In the genomic region with DNA sequence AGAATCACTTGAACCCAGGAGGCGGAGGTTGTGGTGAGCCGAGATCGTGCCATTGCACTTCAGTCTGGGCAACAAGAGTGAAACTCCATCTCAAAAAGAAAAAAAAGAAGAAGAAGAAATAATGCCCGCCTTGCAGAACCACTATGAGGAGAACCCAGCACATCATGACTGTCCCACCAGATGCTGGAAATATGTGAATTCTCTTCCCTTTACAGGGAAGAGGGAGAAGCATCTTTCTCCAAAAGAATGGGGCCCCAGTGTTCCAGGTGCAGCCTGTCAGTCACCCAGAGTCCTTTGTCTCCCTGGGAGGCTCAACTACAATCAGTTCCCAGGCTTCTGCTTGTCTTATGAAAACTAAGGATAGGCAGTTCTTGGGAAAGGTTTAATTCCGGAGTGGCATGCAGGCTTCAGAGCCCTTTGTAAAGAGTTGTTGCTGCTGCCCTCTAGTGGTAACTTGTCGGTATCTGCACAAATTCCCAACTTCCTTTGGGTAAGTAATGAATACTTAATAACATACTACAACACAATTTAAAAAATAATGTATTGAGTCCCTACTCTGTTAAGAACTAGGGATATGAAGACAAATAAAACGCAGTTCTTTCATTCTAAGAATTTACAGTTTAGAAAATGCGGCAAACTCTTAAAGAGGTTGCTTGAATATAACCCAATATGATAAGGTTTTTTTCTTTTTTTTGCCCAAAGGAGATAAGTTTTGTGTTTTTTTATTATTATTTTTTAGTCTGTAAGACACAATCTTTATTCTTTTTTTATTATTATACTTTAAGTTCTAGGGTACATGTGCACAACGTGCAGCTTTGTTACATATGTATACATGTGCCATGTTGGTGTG, we compare ENCODE assay signal across 9 cellular contexts.
DNase-seq lines count a peak whose midpoint lies in the region; ATAC-seq and TF ChIP-seq lines count a peak whose summit lies in the region.
"Had no signal": no experiment of that assay in that cellular context is flagged by ENCODE, and none has a peak within 500 bp of the region (broad histone marks: within the 10 kb centered on the region; RNA-seq: fewer than 3 reads in every experiment).

No MANE protein-coding gene starts in this region.

- no peaks in the 10 kb centered on the region for H4K20me1 ChIP-seq in DND-41 (ENCODE audit: insufficient read depth, low read length)

- no peak overlapping the region for H3K27ac ChIP-seq in DND-41 (ENCODE audit: low read length)

- TF ChIP-seq EP300 in Ishikawa (IDR thresholded peaks at IDR 0.05; ENCODE audit: borderline replicate concordance), result no peak

- DNase-seq in DND-41 (peak; percentile 48), OCI-M2 (lab: John Stamatoyannopoulos, UW; ENCODE audit: unreplicated experiment) (peak; percentile 23), globus pallidus (ENCODE audit: low spot score) (peak; percentile 43), pons (ENCODE audit: low spot score) (peak; percentile 63)
- DNase-seq in activated naive CD4-positive, alpha-beta T cell treated with anti-CD3 and anti-CD28 coated beads, Interleukin-2, amount 10 ng/mL, durations not matched to agents 7 days and 5 days, result peak; percentile 57
- DNase-seq: activated naive CD8-positive, alpha-beta T cell treated with anti-CD3 and anti-CD28 coated beads, Interleukin-2, amount 10 ng/mL, durations not matched to agents 7 days and 5 days had no signal

- peak; percentile 70 for TF ChIP-seq RAD21 in Ishikawa (IDR thresholded peaks at IDR 0.05; ENCODE audit: low read depth)

- H3K9ac ChIP-seq in DND-41 (ENCODE audit: low read depth, low read length), result no peak overlapping the region

- TF ChIP-seq CTCF in DND-41 (IDR thresholded peaks at IDR 0.05; ENCODE audit: borderline replicate concordance, extremely low read depth, low read length, poor library complexity, severe bottlenecking), result peak; percentile 83

- H3K4me1 ChIP-seq in DND-41 (ENCODE audit: insufficient read depth, low read length), result no peaks in the 10 kb centered on the region

- no peak overlapping the region for H3K4me3 Mint-ChIP-seq in activated naive CD4-positive, alpha-beta T cell treated with anti-CD3 and anti-CD28 coated beads, Interleukin-2, amount 10 ng/mL, durations not matched to agents 7 days and 5 days
- H3K4me3 Mint-ChIP-seq: activated naive CD8-positive, alpha-beta T cell treated with anti-CD3 and anti-CD28 coated beads, Interleukin-2, amount 10 ng/mL, durations not matched to agents 7 days and 5 days had no signal

- H3K9me3 ChIP-seq in DND-41 (ENCODE audit: insufficient read depth, low read length, severe bottlenecking), result no peaks in the 10 kb centered on the region

- H3K36me3 Mint-ChIP-seq in activated naive CD4-positive, alpha-beta T cell treated with anti-CD3 and anti-CD28 coated beads, Interleukin-2, amount 10 ng/mL, durations not matched to agents 7 days and 5 days, result no peaks in the 10 kb centered on the region
- H3K36me3 Mint-ChIP-seq: activated naive CD8-positive, alpha-beta T cell treated with anti-CD3 and anti-CD28 coated beads, Interleukin-2, amount 10 ng/mL, durations not matched to agents 7 days and 5 days had no signal

- H2AFZ ChIP-seq in DND-41 (ENCODE audit: low read depth, low read length), result no peak overlapping the region

- H3K9me3 Mint-ChIP-seq in activated naive CD4-positive, alpha-beta T cell treated with anti-CD3 and anti-CD28 coated beads, Interleukin-2, amount 10 ng/mL, durations not matched to agents 7 days and 5 days, result no peaks in the 10 kb centered on the region
- H3K9me3 Mint-ChIP-seq: activated naive CD8-positive, alpha-beta T cell treated with anti-CD3 and anti-CD28 coated beads, Interleukin-2, amount 10 ng/mL, durations not matched to agents 7 days and 5 days had no signal

- H3K27me3 Mint-ChIP-seq in activated naive CD4-positive, alpha-beta T cell treated with anti-CD3 and anti-CD28 coated beads, Interleukin-2, amount 10 ng/mL, durations not matched to agents 7 days and 5 days, result peaks cover 33% of the 10 kb centered on the region

- no peak overlapping the region for H3K4me2 ChIP-seq in DND-41 (ENCODE audit: insufficient read depth, low read length)

- peaks cover 3% of the 10 kb centered on the region for H3K27me3 ChIP-seq in DND-41 (ENCODE audit: insufficient read depth, low read length, poor library complexity)

- no peaks in the 10 kb centered on the region for H3K79me2 ChIP-seq in DND-41 (ENCODE audit: insufficient read depth, low read length)

- ATAC-seq in DND-41 (ENCODE audit: insufficient read depth, low read depth), result peak; percentile 64; the same call in 2 of the 3 replicates
- ATAC-seq in HG02870 (IDR thresholded peaks at IDR 0.05; ENCODE audit: unreplicated experiment), result no peak
- no peak for ATAC-seq in GM19324 (IDR thresholded peaks at IDR 0.05; ENCODE audit: low FRiP score, unreplicated experiment)

- no peaks in the 10 kb centered on the region for H3K4me1 Mint-ChIP-seq in activated naive CD4-positive, alpha-beta T cell treated with anti-CD3 and anti-CD28 coated beads, Interleukin-2, amount 10 ng/mL, durations not matched to agents 7 days and 5 days
- H3K4me1 Mint-ChIP-seq: activated naive CD8-positive, alpha-beta T cell treated with anti-CD3 and anti-CD28 coated beads, Interleukin-2, amount 10 ng/mL, durations not matched to agents 7 days and 5 days had no signal

- H3K4me3 ChIP-seq in DND-41 (ENCODE audit: low read depth in 1 of 2, low read length in 2 of 2), result no peak overlapping the region

- no peak overlapping the region for H3K27ac Mint-ChIP-seq in activated naive CD4-positive, alpha-beta T cell treated with anti-CD3 and anti-CD28 coated beads, Interleukin-2, amount 10 ng/mL, durations not matched to agents 7 days and 5 days
- H3K27ac Mint-ChIP-seq: activated naive CD8-positive, alpha-beta T cell treated with anti-CD3 and anti-CD28 coated beads, Interleukin-2, amount 10 ng/mL, durations not matched to agents 7 days and 5 days had no signal

- no peaks in the 10 kb centered on the region for H3K36me3 ChIP-seq in DND-41 (ENCODE audit: insufficient read depth, low read length)

- CTCF ChIA-PET in activated naive CD4-positive, alpha-beta T cell treated with anti-CD3 and anti-CD28 coated beads, Interleukin-2, amount 10 ng/mL, durations not matched to agents 7 days and 5 days (lab: Charles Lee), result interaction anchor here (0.7 kb wide), 2 partner anchors 10 to 403 kb away, joined by 3 read pairs; no protein-coding TSS in a partner anchor

TF ChIP-seq in Ishikawa, 13 proteins besides CTCF, POLR2A, EP300 and RAD21:
- TF ChIP-seq NFIC (IDR thresholded peaks at IDR 0.05), result no peak
- TF ChIP-seq, protein P1, sequence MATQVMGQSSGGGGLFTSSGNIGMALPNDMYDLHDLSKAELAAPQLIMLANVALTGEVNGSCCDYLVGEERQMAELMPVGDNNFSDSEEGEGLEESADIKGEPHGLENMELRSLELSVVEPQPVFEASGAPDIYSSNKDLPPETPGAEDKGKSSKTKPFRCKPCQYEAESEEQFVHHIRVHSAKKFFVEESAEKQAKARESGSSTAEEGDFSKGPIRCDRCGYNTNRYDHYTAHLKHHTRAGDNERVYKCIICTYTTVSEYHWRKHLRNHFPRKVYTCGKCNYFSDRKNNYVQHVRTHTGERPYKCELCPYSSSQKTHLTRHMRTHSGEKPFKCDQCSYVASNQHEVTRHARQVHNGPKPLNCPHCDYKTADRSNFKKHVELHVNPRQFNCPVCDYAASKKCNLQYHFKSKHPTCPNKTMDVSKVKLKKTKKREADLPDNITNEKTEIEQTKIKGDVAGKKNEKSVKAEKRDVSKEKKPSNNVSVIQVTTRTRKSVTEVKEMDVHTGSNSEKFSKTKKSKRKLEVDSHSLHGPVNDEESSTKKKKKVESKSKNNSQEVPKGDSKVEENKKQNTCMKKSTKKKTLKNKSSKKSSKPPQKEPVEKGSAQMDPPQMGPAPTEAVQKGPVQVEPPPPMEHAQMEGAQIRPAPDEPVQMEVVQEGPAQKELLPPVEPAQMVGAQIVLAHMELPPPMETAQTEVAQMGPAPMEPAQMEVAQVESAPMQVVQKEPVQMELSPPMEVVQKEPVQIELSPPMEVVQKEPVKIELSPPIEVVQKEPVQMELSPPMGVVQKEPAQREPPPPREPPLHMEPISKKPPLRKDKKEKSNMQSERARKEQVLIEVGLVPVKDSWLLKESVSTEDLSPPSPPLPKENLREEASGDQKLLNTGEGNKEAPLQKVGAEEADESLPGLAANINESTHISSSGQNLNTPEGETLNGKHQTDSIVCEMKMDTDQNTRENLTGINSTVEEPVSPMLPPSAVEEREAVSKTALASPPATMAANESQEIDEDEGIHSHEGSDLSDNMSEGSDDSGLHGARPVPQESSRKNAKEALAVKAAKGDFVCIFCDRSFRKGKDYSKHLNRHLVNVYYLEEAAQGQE (IDR thresholded peaks at IDR 0.05; ENCODE audit: low read depth), result no peak
- no peak for TF ChIP-seq FOXM1 (IDR thresholded peaks at IDR 0.05; ENCODE audit: borderline replicate concordance, low read depth)
- TF ChIP-seq CEBPB (IDR thresholded peaks at IDR 0.05), result no peak
- TF ChIP-seq TEAD4 (IDR thresholded peaks at IDR 0.05), result no peak
- TF ChIP-seq, protein P2, sequence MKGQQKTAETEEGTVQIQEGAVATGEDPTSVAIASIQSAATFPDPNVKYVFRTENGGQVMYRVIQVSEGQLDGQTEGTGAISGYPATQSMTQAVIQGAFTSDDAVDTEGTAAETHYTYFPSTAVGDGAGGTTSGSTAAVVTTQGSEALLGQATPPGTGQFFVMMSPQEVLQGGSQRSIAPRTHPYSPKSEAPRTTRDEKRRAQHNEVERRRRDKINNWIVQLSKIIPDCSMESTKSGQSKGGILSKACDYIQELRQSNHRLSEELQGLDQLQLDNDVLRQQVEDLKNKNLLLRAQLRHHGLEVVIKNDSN (IDR thresholded peaks at IDR 0.05), result no peak
- TF ChIP-seq TAF1 (IDR thresholded peaks at IDR 0.05; ENCODE audit: low read depth), result no peak
- TF ChIP-seq EGR1 (IDR thresholded peaks at IDR 0.05), result no peak
